Comparison of ENCODE assay signal across 28 cellular contexts in genomic region chr3:56999547-56999946, GRCh38.
"Had no signal": no experiment of that assay in that cellular context is flagged by ENCODE, and none has a peak within 500 bp of the region (broad histone marks: within the 10 kb centered on the region; RNA-seq: fewer than 3 reads in every experiment).

No MANE protein-coding gene starts in this region.

- H3K27me3 Mint-ChIP-seq: stimulated activated naive CD8-positive, alpha-beta T cell treated with anti-CD3 and anti-CD28 coated beads, Interleukin-15, amount 100 ng/mL, for 72 hours had no signal

- H3K27ac ChIP-seq: left lung, lower lobe of right lung, upper lobe of left lung had no signal

- H3K4me1 Mint-ChIP-seq: stimulated activated naive CD8-positive, alpha-beta T cell treated with anti-CD3 and anti-CD28 coated beads, Interleukin-15, amount 100 ng/mL, for 72 hours had no signal

- H3K4me1 ChIP-seq: left lung, lower lobe of right lung, upper lobe of left lung had no signal

- H3K27me3 ChIP-seq: left lung, pancreas, tibial nerve, upper lobe of left lung, vagina had no signal

- H3K9me3 ChIP-seq: left lung, lower lobe of right lung, pancreas, prostate gland, upper lobe of left lung, vagina had no signal

- H3K4me3 Mint-ChIP-seq: immature natural killer cell; mesothelial cell of epicardium; naive B cell; natural killer cell; stimulated activated memory B cell treated with anti-CD40 and anti-IgM and Interleukin-4, amounts not matched to agents 10 μg/mL and 1 μg/mL and 100 μg/mL, for 72 hours; stimulated activated naive CD8-positive, alpha-beta T cell treated with anti-CD3 and anti-CD28 coated beads, Interleukin-15, amount 100 ng/mL, for 72 hours had no signal

- DNase-seq: hypothalamus; immature natural killer cell; kidney; left colon; left lung; lower lobe of right lung; mammary epithelial cell; mesendoderm; naive B cell; natural killer cell; pancreas; posterior cingulate gyrus; retina; right cardiac atrium; stimulated activated CD4-positive, alpha-beta T cell treated with anti-CD3 and anti-CD28 coated beads, Interleukin-1b, Interleukin-23, amount 100 ng/mL, for 48 hours; stimulated activated CD4-positive, alpha-beta T cell treated with anti-CD3 and anti-CD28 coated beads, Interleukin-2, amount 100 ng/mL, for 48 hours; stimulated activated CD4-positive, alpha-beta T cell treated with anti-CD3 and anti-CD28 coated beads, Interleukin-4, amount 100 ng/mL, for 4 hours; stimulated activated CD8-positive, alpha-beta memory T cell treated with anti-CD3 and anti-CD28 coated beads, Interleukin-4, amount 100 ng/mL, for 48 hours; stimulated activated naive CD4-positive, alpha-beta T cell treated with Interleukin-2 at 50 U/mL for 16 hours; stimulated activated naive CD8-positive, alpha-beta T cell treated with anti-CD3 and anti-CD28 coated beads, Interleukin-15, amount 100 ng/mL, for 72 hours; substantia nigra; upper lobe of left lung had no signal

- ATAC-seq: left colon; left lung; lower lobe of right lung; natural killer cell; pancreas; right cardiac atrium; stimulated activated naive CD8-positive, alpha-beta T cell treated with anti-CD3 and anti-CD28 coated beads, Interleukin-15, amount 100 ng/mL, for 72 hours had no signal

- H3K36me3 Mint-ChIP-seq: naive B cell; stimulated activated memory B cell treated with anti-CD40 and anti-IgM and Interleukin-4, amounts not matched to agents 10 μg/mL and 1 μg/mL and 100 μg/mL, for 72 hours had no signal

- H3K36me3 ChIP-seq: left lung, lower lobe of right lung, pancreas, prostate gland, tibial nerve, upper lobe of left lung, vagina had no signal

- H3K9me3 Mint-ChIP-seq: mesothelial cell of epicardium; stimulated activated memory B cell treated with anti-CD40 and anti-IgM and Interleukin-4, amounts not matched to agents 10 μg/mL and 1 μg/mL and 100 μg/mL, for 72 hours; stimulated activated naive CD8-positive, alpha-beta T cell treated with anti-CD3 and anti-CD28 coated beads, Interleukin-15, amount 100 ng/mL, for 72 hours had no signal

- H3K27ac Mint-ChIP-seq: immature natural killer cell; mesothelial cell of epicardium; natural killer cell; stimulated activated memory B cell treated with anti-CD40 and anti-IgM and Interleukin-4, amounts not matched to agents 10 μg/mL and 1 μg/mL and 100 μg/mL, for 72 hours had no signal

- H3K4me3 ChIP-seq: left lung, lower lobe of right lung, pancreas, prostate gland, smooth muscle cell, tibial nerve, upper lobe of left lung, vagina had no signal

- H3K4me2 ChIP-seq: smooth muscle cell had no signal
